ENCODE assay signal across 8 cellular contexts in genomic region chr2:42492691-42493467, GRCh38. TPM values are rescaled to one million over a fixed set of nuclear protein-coding genes. Genes with fewer than 3 reads are reported as not detected.
A peak's percentile ranks its signal among the peaks of the same experiment; 100 is the strongest.
DNase-seq lines count a peak whose midpoint lies in the region; ATAC-seq and TF ChIP-seq lines count a peak whose summit lies in the region.

No MANE protein-coding gene starts in this region.

- 10 to 15% methylated on average over 107 to 111 of the region's 111 CpGs for WGBS in lung, 2 donors
- 6 to 26% (median 14%) methylated on average over 10 to 111 of the region's 111 CpGs for WGBS in stomach, 5 donors
- WGBS in mammary epithelial cell (ENCODE audit: low coverage, missing lambda C conversion rate): 63% methylated on average over 14 of the region's 111 CpGs

- no TSS peak for BruUV-seq in mammary epithelial cell (replicated peaks; lab: Mats Ljungman, UMichigan)

- TF ChIP-seq CTCF in lung (IDR thresholded peaks at IDR 0.05; ENCODE audit: control extremely low read depth, extremely low read depth) (no peak), stomach (IDR thresholded peaks at IDR 0.05) (no peak), mammary epithelial cell (conservative IDR thresholded peaks at IDR 0.05 in 1 of 2, IDR thresholded peaks at IDR 0.05 in 1 of 2; ENCODE audit: extremely low read depth in 1 of 2, insufficient read depth in 1 of 2, low read depth in 1 of 2, low read length in 2 of 2) (no peak), foreskin keratinocyte (conservative IDR thresholded peaks at IDR 0.05) (no peak)

- DNase-seq in COR-L47 (lab: John Stamatoyannopoulos, UW): peak; percentile 54
- DNase-seq in NCI-H748 (lab: John Stamatoyannopoulos, UW; ENCODE audit: unreplicated experiment): peak; percentile 73
- DNase-seq in activated naive CD4-positive, alpha-beta T cell treated with anti-CD3 and anti-CD28 coated beads, Interleukin-2, amount 50 U/mL, for 16 hours: peak; percentile 43
- peak; percentile 41 for DNase-seq in lung (ENCODE audit: low spot score)
- DNase-seq in stomach: no peak
- no peak for DNase-seq in mammary epithelial cell
- no peak for DNase-seq in foreskin keratinocyte

- in situ Hi-C loops in mammary epithelial cell (cut with MboI; ENCODE audit: low sequenced_read_pairs in 2 of 2): no loop called here

- no peak overlapping the region for H2AFZ ChIP-seq in mammary epithelial cell (ENCODE audit: low read depth, low read length)

- intact Hi-C loops in stomach (cut with DNase I; ENCODE audit: low total_unique reads) (no loop called here), mammary epithelial cell (cut with micrococcal nuclease) (loop anchor here (10.0 kb wide), 1 partner anchor 398 kb away; no protein-coding TSS in a partner anchor)

- no peaks in the 10 kb centered on the region for H3K36me3 ChIP-seq in lung (ENCODE audit: control insufficient read depth in 2 of 2, insufficient read depth in 2 of 2, low read length in 2 of 2)
- no peaks in the 10 kb centered on the region for H3K36me3 ChIP-seq in stomach
- no peaks in the 10 kb centered on the region for H3K36me3 ChIP-seq in mammary epithelial cell (ENCODE audit: insufficient read depth, low read length)

- ATAC-seq in lung (ENCODE audit: insufficient read depth, low FRiP score) (no peak), foreskin keratinocyte (no peak), HG02970 (IDR thresholded peaks at IDR 0.05; ENCODE audit: low FRiP score, unreplicated experiment) (no peak)

- no peak overlapping the region for H3K9ac ChIP-seq in mammary epithelial cell (ENCODE audit: insufficient read depth, low read length)

- no peaks in the 10 kb centered on the region for H3K79me2 ChIP-seq in mammary epithelial cell (ENCODE audit: insufficient read depth, low read length)

- H3K27ac ChIP-seq in lung (ENCODE audit: low read depth in 1 of 2, low read length in 1 of 2) (no peak overlapping the region), stomach (no peak overlapping the region), mammary epithelial cell (ENCODE audit: insufficient read depth, low read depth, low read length) (no peak overlapping the region), foreskin keratinocyte (no peak overlapping the region)

- CTCF ChIA-PET in mammary epithelial cell (lab: Charles Lee; ENCODE audit: low non-redundant PET): no interaction called here

- no peak for TF ChIP-seq POLR2A in stomach (IDR thresholded peaks at IDR 0.05)

- H3K9me3 ChIP-seq in lung (ENCODE audit: control insufficient read depth in 2 of 2, insufficient read depth in 1 of 2, low read length in 1 of 2) (peaks cover 0 to 7% of the 10 kb centered on the region in 2 donors), stomach (peaks cover 0 to 10% (median 0%) of the 10 kb centered on the region in 4 donors), mammary epithelial cell (replicated peaks; ENCODE audit: insufficient read depth, low read length) (peaks cover 5% of the 10 kb centered on the region)

- H3K4me3 ChIP-seq in lung (no peak overlapping the region), stomach (peak overlapping the region; percentile 55 to 74 (median 60)), mammary epithelial cell (replicated peaks in 1 of 3; ENCODE audit: insufficient read depth in 1 of 3, low read depth in 2 of 3, low read length in 3 of 3) (no peak overlapping the region)

- H4K20me1 ChIP-seq in mammary epithelial cell (ENCODE audit: insufficient read depth, low read length): peaks cover 2% of the 10 kb centered on the region

- H3K27me3 ChIP-seq in lung (ENCODE audit: control insufficient read depth, insufficient read depth) (no peaks in the 10 kb centered on the region), stomach (peaks cover 0 to 36% (median 21%) of the 10 kb centered on the region in 3 donors), mammary epithelial cell (ENCODE audit: insufficient read depth, low read length) (peaks cover 29% of the 10 kb centered on the region), foreskin keratinocyte (peaks cover 67% of the 10 kb centered on the region)

- H3K4me1 ChIP-seq in lung (ENCODE audit: control insufficient read depth in 2 of 2, insufficient read depth in 2 of 2, low read length in 2 of 2) (peaks cover 0 to 12% of the 10 kb centered on the region in 2 donors), stomach (peaks cover 8 to 27% (median 24%) of the 10 kb centered on the region in 4 donors), mammary epithelial cell (ENCODE audit: insufficient read depth, low read length) (peaks cover 13% of the 10 kb centered on the region), foreskin keratinocyte (no peaks in the 10 kb centered on the region)

- dilution Hi-C loops in mammary epithelial cell (cut with HindIII; ENCODE audit: low sequenced_read_pairs): no loop called here

- TF ChIP-seq EP300 in stomach (IDR thresholded peaks at IDR 0.05): no peak

- H3K4me2 ChIP-seq in mammary epithelial cell (ENCODE audit: insufficient read depth, low read depth, low read length): no peak overlapping the region

RNA-seq across cellular contexts. Expression of gene KCNG3, which starts 0.9 kb away (rescaled TPM):
- total RNA-seq in lung: 1 to 10 TPM in 1 of 2 donors, under 1 TPM in 1; 0.48 to 2.8 TPM
- polyA plus RNA-seq in lung: under 1 TPM; 0.06 to 0.10 TPM
- total RNA-seq in stomach: 10 to 100 TPM in 1 of 5 donors, 1 to 10 TPM in 1, under 1 TPM in 1, not detected in 2; 0.43 to 55.3 (median 1.5) TPM
- polyA plus RNA-seq in stomach: not detected
- under 1 TPM in 1 of 2 donors, not detected in 1; 0.17 TPM for total RNA-seq in mammary epithelial cell
- not detected for polyA plus RNA-seq in mammary epithelial cell
- polyA minus RNA-seq in mammary epithelial cell: not detected
- total RNA-seq in foreskin keratinocyte: not detected in 2 replicates
- polyA plus RNA-seq in foreskin keratinocyte: not detected in 2 replicates

Comparison
In these comparisons a context has a peak if more than half of its experiments do, and no peak if none do; other contexts are left out.
1. DNase-seq: peak in COR-L47 (single experiment), NCI-H748 (single experiment), activated naive CD4-positive, alpha-beta T cell treated with anti-CD3 and anti-CD28 coated beads, Interleukin-2, amount 50 U/mL, for 16 hours (single experiment) and lung (single experiment); none in stomach (single experiment), mammary epithelial cell (single experiment) and foreskin keratinocyte (0 of 2).
2. H3K4me3 ChIP-seq: peak in stomach (4 of 4); none in lung (single experiment) and mammary epithelial cell (0 of 3).